In the genomic region with DNA sequence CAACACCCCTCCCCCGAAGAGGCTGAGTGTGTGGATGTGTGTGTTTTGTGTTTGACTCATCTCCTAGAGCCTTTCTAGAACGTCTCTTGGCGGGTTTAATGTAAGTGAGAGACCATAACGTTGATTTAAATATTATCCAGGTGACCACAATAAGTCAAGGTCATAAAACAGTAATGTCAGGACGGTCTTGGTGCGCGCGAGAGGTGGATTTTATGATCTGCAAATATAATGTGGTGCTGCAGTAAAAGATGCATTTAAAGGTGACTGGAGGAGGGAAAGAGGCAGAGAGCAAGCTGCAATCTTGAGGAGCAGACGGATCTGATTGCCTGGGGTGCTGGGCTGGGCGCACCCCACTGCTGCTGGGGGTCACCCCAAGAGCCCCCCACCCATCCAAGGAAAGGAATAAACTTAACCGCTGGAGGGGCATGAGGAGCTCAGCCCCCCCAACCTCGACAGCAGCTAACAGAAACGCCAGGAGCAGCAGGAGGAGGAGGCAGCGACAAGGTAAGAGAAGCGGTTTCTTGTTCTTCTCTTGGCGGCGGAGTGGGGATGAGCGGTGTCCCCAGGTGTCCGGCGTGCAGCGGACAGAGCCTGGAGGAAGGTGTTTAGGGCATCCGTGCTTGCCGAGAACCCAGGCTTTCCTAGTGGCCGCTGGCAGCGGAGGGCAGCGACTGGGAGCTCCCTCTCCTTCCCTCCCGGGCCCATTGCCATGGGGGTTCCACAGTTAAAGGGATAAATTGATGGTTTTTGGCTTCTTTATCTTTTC, we compare ENCODE assay signal across 16 cellular contexts. TPM values are rescaled to one million over a fixed set of nuclear protein-coding genes. Genes with fewer than 3 reads are reported as not detected.
DNase-seq lines count a peak whose midpoint lies in the region; ATAC-seq and TF ChIP-seq lines count a peak whose summit lies in the region.
"Had no signal": no experiment of that assay in that cellular context is flagged by ENCODE, and none has a peak within 500 bp of the region (broad histone marks: within the 10 kb centered on the region; RNA-seq: fewer than 3 reads in every experiment).

No MANE protein-coding gene starts in this region.

- no peak for TF ChIP-seq RAD21 in SK-N-SH (IDR thresholded peaks at IDR 0.05; ENCODE audit: low read length)

- H3K4me1 Mint-ChIP-seq in memory B cell (peaks cover 28% of the 10 kb centered on the region), type B pancreatic cell (ENCODE audit: unreplicated experiment) (peaks cover 19% of the 10 kb centered on the region)

- ATAC-seq in SK-N-SH treated with all-trans-retinoic acid at 6 μM for 48 hours (no peak; the same call in 2 of the 3 replicates), memory B cell (ENCODE audit: low read depth) (no peak), body of pancreas (no peak), GM21381 (IDR thresholded peaks at IDR 0.05; ENCODE audit: unreplicated experiment) (no peak)

- H3K9ac ChIP-seq in SK-N-SH = no peak overlapping the region

- H3K9me3 ChIP-seq in SK-N-SH (no peaks in the 10 kb centered on the region), SJSA1 (replicated peaks) (no peaks in the 10 kb centered on the region), body of pancreas (no peaks in the 10 kb centered on the region)

- H3K4me3 ChIP-seq in SK-N-SH (ENCODE audit: low read depth in 2 of 2, low read length in 1 of 2) = no peak overlapping the region
- H3K4me3 ChIP-seq in SJSA1 = peak overlapping the region; percentile 19
- no peak overlapping the region for H3K4me3 ChIP-seq in body of pancreas
- H3K4me3 ChIP-seq: smooth muscle cell had no signal

- TF ChIP-seq CTCF in SK-N-SH (IDR thresholded peaks at IDR 0.05) (no peak), type B pancreatic cell (conservative IDR thresholded peaks at IDR 0.05) (no peak), body of pancreas (IDR thresholded peaks at IDR 0.05) (no peak)

- DNase-seq in SK-N-SH = no peak
- DNase-seq in SJSA1 (ENCODE audit: low read depth in 1 of 2, low spot score in 2 of 2) = peak in 1 of 2 experiments; percentile 72
- no peak for DNase-seq in memory B cell (ENCODE audit: low spot score in 2 of 2)
- DNase-seq in type B pancreatic cell (ENCODE audit: extremely low spot score, unreplicated experiment) = no peak
- no peak for DNase-seq in body of pancreas
- DNase-seq in NK-92 treated with Interleukin-12 subunit alpha and Interleukin-12 subunit beta, amount 100 ng/mL, for 24 hours (lab: John Stamatoyannopoulos, UW) = no peak
- DNase-seq: activated naive CD4-positive, alpha-beta T cell treated with anti-CD3 and anti-CD28 coated beads for 36 hours; DMS 273 treated with DMSO at 0.1 percent for 48 hours; glutamatergic neuron; NCI-H1436 treated with DMSO at 0.1 percent for 48 hours had no signal

- H3K9me3 Mint-ChIP-seq in memory B cell = peaks cover 2% of the 10 kb centered on the region
- no peaks in the 10 kb centered on the region for H3K9me3 Mint-ChIP-seq in type B pancreatic cell
- H3K9me3 Mint-ChIP-seq: activated naive CD4-positive, alpha-beta T cell treated with anti-CD3 and anti-CD28 coated beads for 36 hours had no signal

- no peaks in the 10 kb centered on the region for H3K79me2 ChIP-seq in SK-N-SH (ENCODE audit: insufficient read depth)

- no peak for TF ChIP-seq EP300 in SK-N-SH (IDR thresholded peaks at IDR 0.05; ENCODE audit: borderline replicate concordance in 1 of 2, low read depth in 1 of 2, low read length in 1 of 2)

- H3K27me3 ChIP-seq in SK-N-SH (ENCODE audit: insufficient read depth) (peaks cover 100% of the 10 kb centered on the region), SJSA1 (replicated peaks) (no peaks in the 10 kb centered on the region), body of pancreas (peaks cover 6 to 81% of the 10 kb centered on the region in 2 donors)

- no peak overlapping the region for H2AFZ ChIP-seq in SK-N-SH (ENCODE audit: low read depth)

- POLR2A ChIA-PET in SK-N-SH (lab: Yijun Ruan, JAX) = interaction anchor here (1.4 kb wide), 1 partner anchor 18 kb away, joined by 4 read pairs; a partner anchor contains a TSS

- peaks cover 0 to 11% of the 10 kb centered on the region in 2 experiments; a peak in 1 of 4 replicates for H3K4me1 ChIP-seq in SK-N-SH (ENCODE audit: control insufficient read depth in 1 of 2, insufficient read depth in 2 of 2, low read depth in 1 of 2, low read length in 1 of 2)
- peaks cover 82% of the 10 kb centered on the region for H3K4me1 ChIP-seq in SJSA1 (replicated peaks)
- H3K4me1 ChIP-seq in body of pancreas = peaks cover 37% of the 10 kb centered on the region

- no peaks in the 10 kb centered on the region for H3K9me2 ChIP-seq in SK-N-SH

- H3K27ac ChIP-seq in SK-N-SH (ENCODE audit: low read depth in 2 of 2, low read length in 1 of 2) = no peak overlapping the region
- H3K27ac ChIP-seq in SJSA1 = peak overlapping the region; percentile 33
- no peak overlapping the region for H3K27ac ChIP-seq in body of pancreas

- no peaks in the 10 kb centered on the region for H4K20me1 ChIP-seq in SK-N-SH (ENCODE audit: insufficient read depth)

- CTCF ChIA-PET in SK-N-SH (lab: Yijun Ruan, JAX) = interaction anchor here (0.6 to 12.8 kb wide), 19 partner anchors 8 to 409 kb away, joined by 3 to 194 read pairs (median 7); a partner anchor contains a TSS

- 11% methylated on average over 19 of the region's 27 CpGs for WGBS in SK-N-SH (ENCODE audit: low lambda C conversion rate)
- WGBS in body of pancreas, 2 donors = 4 to 8% methylated on average over 17 to 27 of the region's 27 CpGs

- H3K27ac Mint-ChIP-seq in memory B cell (peak overlapping the region; percentile 30), type B pancreatic cell (no peak overlapping the region)
- H3K27ac Mint-ChIP-seq: activated naive CD4-positive, alpha-beta T cell treated with anti-CD3 and anti-CD28 coated beads for 36 hours had no signal

- no peaks in the 10 kb centered on the region for H3K36me3 ChIP-seq in SK-N-SH (replicated peaks in 1 of 2; ENCODE audit: control insufficient read depth in 1 of 2, insufficient read depth in 2 of 2, low read length in 1 of 2)
- H3K36me3 ChIP-seq in SJSA1 = peaks cover 7% of the 10 kb centered on the region; the same call in 1 of the 2 replicates
- no peaks in the 10 kb centered on the region for H3K36me3 ChIP-seq in body of pancreas (replicated peaks in 1 of 2; ENCODE audit: insufficient read depth in 1 of 2, low read depth in 2 of 2)

- peak overlapping the region; percentile 48; the same call in 1 of the 2 replicates for H3K4me2 ChIP-seq in SK-N-SH
- H3K4me2 ChIP-seq: smooth muscle cell had no signal

- no peak for TF ChIP-seq POLR2A in body of pancreas (IDR thresholded peaks at IDR 0.05)

- H3K27me3 Mint-ChIP-seq in memory B cell = peaks cover 51% of the 10 kb centered on the region
- peaks cover 100% of the 10 kb centered on the region for H3K27me3 Mint-ChIP-seq in type B pancreatic cell

- H3K4me3 Mint-ChIP-seq in memory B cell = no peak overlapping the region
- H3K4me3 Mint-ChIP-seq in type B pancreatic cell = peak overlapping the region; percentile 15
- H3K4me3 Mint-ChIP-seq: activated naive CD4-positive, alpha-beta T cell treated with anti-CD3 and anti-CD28 coated beads for 36 hours had no signal

- peaks cover 5% of the 10 kb centered on the region for H3F3A ChIP-seq in SK-N-SH (replicated peaks; ENCODE audit: insufficient read depth)

- intact Hi-C loops in body of pancreas (cut with DNase I) = no loop called here

- no peaks in the 10 kb centered on the region for H3K36me3 Mint-ChIP-seq in memory B cell
- H3K36me3 Mint-ChIP-seq in type B pancreatic cell = no peaks in the 10 kb centered on the region

TF ChIP-seq in SK-N-SH treated with all-trans-retinoic acid at 6 μM for 48 hours, 23 proteins besides CTCF, POLR2A, EP300 and RAD21 (continues in another document):
- TF ChIP-seq ARNTL (CRISPR knock-in tag; IDR thresholded peaks at IDR 0.05; ENCODE audit: borderline replicate concordance, low read depth) (no peak), SNAI2 (CRISPR knock-in tag; IDR thresholded peaks at IDR 0.05) (no peak), ZFP30 (CRISPR knock-in tag; IDR thresholded peaks at IDR 0.05) (no peak), TCF4 (CRISPR knock-in tag; IDR thresholded peaks at IDR 0.05; ENCODE audit: borderline replicate concordance) (no peak)

RNA-seq across cellular contexts. Expression of a gene that starts 5.5 kb away (rescaled TPM):
- 0.03 and 0.08 TPM in 2 replicates for polyA plus RNA-seq in SK-N-SH (2012; rRNA removed)
- 0.04 TPM in 2 replicates for polyA plus RNA-seq in SK-N-SH (2012; cell fraction: cytosol; rRNA removed)
- polyA plus RNA-seq in SK-N-SH (2012; cell fraction: nucleus; rRNA removed) = not detected in 2 replicates
- total RNA-seq in SJSA1 (2014; rRNA removed; shearing (Covaris generic)) = 3.2 and 7.5 TPM in 2 replicates
- total RNA-seq in type B pancreatic cell (ENCODE audit: low replicate concordance) = not detected in 2 replicates
- total RNA-seq in body of pancreas = not detected
- total RNA-seq: activated CD8-positive, alpha-beta memory T cell treated with anti-CD3 and anti-CD28 coated beads for 36 hours; activated naive CD4-positive, alpha-beta T cell treated with anti-CD3 and anti-CD28 coated beads for 36 hours; liver; smooth muscle cell had no signal
- polyA plus RNA-seq: AG04450, liver had no signal

RNA-seq across cellular contexts. Expression of a gene that starts 9.5 kb away (rescaled TPM):
- 1.2 and 1.9 TPM in 2 replicates for polyA plus RNA-seq in SK-N-SH (2012; rRNA removed)
- 1.8 and 2.4 TPM in 2 replicates for polyA plus RNA-seq in SK-N-SH (2012; cell fraction: cytosol; rRNA removed)
- 1.0 and 1.1 TPM in 2 replicates for polyA plus RNA-seq in SK-N-SH (2012; cell fraction: nucleus; rRNA removed)
- 9.6 and 14.2 TPM in 2 replicates for total RNA-seq in SJSA1 (2014; rRNA removed; shearing (Covaris generic))
- 0.27 and 0.36 TPM in 2 replicates for total RNA-seq in type B pancreatic cell (ENCODE audit: low replicate concordance)
- total RNA-seq in body of pancreas = not detected
- total RNA-seq: activated CD8-positive, alpha-beta memory T cell treated with anti-CD3 and anti-CD28 coated beads for 36 hours; activated naive CD4-positive, alpha-beta T cell treated with anti-CD3 and anti-CD28 coated beads for 36 hours; liver had no signal
- polyA plus RNA-seq: AG04450, liver had no signal

RNA-seq across cellular contexts. Expression of a gene that starts 15.7 kb away (rescaled TPM):
- not detected in 2 replicates for polyA plus RNA-seq in SK-N-SH (2012; rRNA removed)
- 0.01 TPM in 2 replicates for polyA plus RNA-seq in SK-N-SH (2012; cell fraction: cytosol; rRNA removed)
- polyA plus RNA-seq in SK-N-SH (2012; cell fraction: nucleus; rRNA removed) = not detected in 2 replicates
- total RNA-seq in SJSA1 (2014; rRNA removed; shearing (Covaris generic)) = 11.1 and 13.5 TPM in 2 replicates
- not detected in 2 replicates for total RNA-seq in type B pancreatic cell (ENCODE audit: low replicate concordance)
- total RNA-seq in body of pancreas = not detected
- total RNA-seq: activated CD8-positive, alpha-beta memory T cell treated with anti-CD3 and anti-CD28 coated beads for 36 hours; activated naive CD4-positive, alpha-beta T cell treated with anti-CD3 and anti-CD28 coated beads for 36 hours; liver; smooth muscle cell had no signal
- polyA plus RNA-seq: AG04450, liver had no signal

RNA-seq across cellular contexts. Expression of a gene that starts 17.6 kb away (rescaled TPM):
- polyA plus RNA-seq in SK-N-SH (2012; rRNA removed) = not detected in 2 replicates
- polyA plus RNA-seq in SK-N-SH (2012; cell fraction: cytosol; rRNA removed) = not detected in 2 replicates
- polyA plus RNA-seq in SK-N-SH (2012; cell fraction: nucleus; rRNA removed) = not detected in 2 replicates
- total RNA-seq in SJSA1 (2014; rRNA removed; shearing (Covaris generic)) = 4.3 and 4.6 TPM in 2 replicates
- total RNA-seq in type B pancreatic cell (ENCODE audit: low replicate concordance) = 0.12 TPM in 1 of 2 replicates, not detected in the other
- total RNA-seq in body of pancreas = not detected
- total RNA-seq: activated CD8-positive, alpha-beta memory T cell treated with anti-CD3 and anti-CD28 coated beads for 36 hours; activated naive CD4-positive, alpha-beta T cell treated with anti-CD3 and anti-CD28 coated beads for 36 hours; liver had no signal
- polyA plus RNA-seq: AG04450, liver had no signal

RNA-seq across cellular contexts. Expression of a gene that starts 18.3 kb away (rescaled TPM):
- 1.7 and 1.8 TPM in 2 replicates for polyA plus RNA-seq in SK-N-SH (2012; rRNA removed)
- 1.8 and 2.0 TPM in 2 replicates for polyA plus RNA-seq in SK-N-SH (2012; cell fraction: cytosol; rRNA removed)
- 0.53 and 0.75 TPM in 2 replicates for polyA plus RNA-seq in SK-N-SH (2012; cell fraction: nucleus; rRNA removed)
- total RNA-seq in SJSA1 (2014; rRNA removed; shearing (Covaris generic)) = 0.19 and 1.3 TPM in 2 replicates
- total RNA-seq in type B pancreatic cell (ENCODE audit: low replicate concordance) (0.77 and 1.5 TPM in 2 replicates), body of pancreas (not detected)
- total RNA-seq: activated CD8-positive, alpha-beta memory T cell treated with anti-CD3 and anti-CD28 coated beads for 36 hours; activated naive CD4-positive, alpha-beta T cell treated with anti-CD3 and anti-CD28 coated beads for 36 hours; liver had no signal
- polyA plus RNA-seq: liver had no signal

Comparison
In these comparisons a context has a peak if more than half of its experiments do, and no peak if none do; other contexts are left out.
1. RNA of a gene that starts 15.7 kb away (total RNA-seq): 11.1 to 13.5 TPM in SJSA1; not detected in type B pancreatic cell and not detected in body of pancreas; every median in the first group is over 10 times any median in the second.